8 cellular contexts compared by ENCODE assay signal in genomic region chr6:87151471-87151785, GRCh38. TPM values are rescaled to one million over a fixed set of nuclear protein-coding genes. Genes with fewer than 3 reads are reported as not detected.
DNase-seq lines count a peak whose midpoint lies in the region; ATAC-seq, FAIRE-seq and TF ChIP-seq lines count a peak whose summit lies in the region.

No MANE protein-coding gene starts in this region.

- WGBS in mammary epithelial cell (ENCODE audit: low coverage, missing lambda C conversion rate): 8% methylated on average over 4 of the region's 4 CpGs

- no peaks in the 10 kb centered on the region for H3K36me3 ChIP-seq in ACC112 (ENCODE audit: insufficient read depth, low read length)
- no peaks in the 10 kb centered on the region for H3K36me3 ChIP-seq in mammary epithelial cell (ENCODE audit: insufficient read depth, low read length)
- H3K36me3 ChIP-seq in mucosa of stomach (ENCODE audit: control insufficient read depth, insufficient read depth, low read length): no peaks in the 10 kb centered on the region

- dilution Hi-C loops in mammary epithelial cell (cut with HindIII; ENCODE audit: low sequenced_read_pairs): no loop called here

- no peaks in the 10 kb centered on the region for H4K20me1 ChIP-seq in mammary epithelial cell (ENCODE audit: insufficient read depth, low read length)

- peak; percentile 1 for DNase-seq in HFF-Myc (ENCODE audit: extremely low read depth, low read depth)
- DNase-seq in mammary epithelial cell: no peak
- DNase-seq in HuH-7 (ENCODE audit: low spot score): no peak
- DNase-seq in GM12892 (ENCODE audit: insufficient read length): no peak
- no peak for DNase-seq in stimulated activated CD4-positive, alpha-beta T cell treated with anti-CD3 and anti-CD28 coated beads, Interleukin-4, amount 100 ng/mL, for 24 hours

- H3K27me3 ChIP-seq in ACC112 (ENCODE audit: insufficient read depth, low read length) (no peaks in the 10 kb centered on the region), mammary epithelial cell (ENCODE audit: insufficient read depth, low read length) (no peaks in the 10 kb centered on the region), mucosa of stomach (ENCODE audit: control insufficient read depth, insufficient read depth, low read length) (no peaks in the 10 kb centered on the region)

- H2AFZ ChIP-seq in ACC112 (ENCODE audit: low read length, unreplicated experiment) (peak overlapping the region; percentile 100), mammary epithelial cell (ENCODE audit: low read depth, low read length) (peak overlapping the region; percentile 100)

- in situ Hi-C loops in mammary epithelial cell (cut with MboI; ENCODE audit: low sequenced_read_pairs in 2 of 2): no loop called here

- no peak for TF ChIP-seq CTCF in HFF-Myc (IDR thresholded peaks at IDR 0.05; ENCODE audit: low read depth, low read length, missing control alignments)
- no peak for TF ChIP-seq CTCF in mammary epithelial cell (conservative IDR thresholded peaks at IDR 0.05 in 1 of 2, IDR thresholded peaks at IDR 0.05 in 1 of 2; ENCODE audit: extremely low read depth in 1 of 2, insufficient read depth in 1 of 2, low read depth in 1 of 2, low read length in 2 of 2)

- FAIRE-seq in GM12892 (lab: Jason Lieb, UNC): no peak

- TF ChIP-seq POLR2A in GM12892 (IDR thresholded peaks at IDR 0.05; ENCODE audit: low read depth, low read length): no peak

- no peak for ATAC-seq in HG02678 (IDR thresholded peaks at IDR 0.05; ENCODE audit: unreplicated experiment)

- intact Hi-C loops in mammary epithelial cell (cut with micrococcal nuclease): loop anchor here (10.0 kb wide), 1 partner anchor 323 kb away; the partner anchor contains the start of gene SLC35A1

- H3K27ac ChIP-seq in ACC112 (ENCODE audit: low read depth, low read length): peak overlapping the region; percentile 59
- peak overlapping the region; percentile 37 for H3K27ac ChIP-seq in mammary epithelial cell (ENCODE audit: insufficient read depth, low read depth, low read length)

- peak overlapping the region; percentile 95 for H3K4me2 ChIP-seq in mammary epithelial cell (ENCODE audit: insufficient read depth, low read depth, low read length)

- H3K9me3 ChIP-seq in mammary epithelial cell (replicated peaks; ENCODE audit: insufficient read depth, low read length) (no peaks in the 10 kb centered on the region), mucosa of stomach (ENCODE audit: control insufficient read depth, low read length) (no peaks in the 10 kb centered on the region)

- CTCF ChIA-PET in mammary epithelial cell (lab: Charles Lee; ENCODE audit: low non-redundant PET): no interaction called here

- H3K4me1 ChIP-seq in ACC112 (ENCODE audit: control insufficient read depth, insufficient read depth, low read length, unreplicated experiment): peaks cover 15% of the 10 kb centered on the region
- peaks cover 21% of the 10 kb centered on the region for H3K4me1 ChIP-seq in mammary epithelial cell (ENCODE audit: insufficient read depth, low read length)
- peaks cover 6% of the 10 kb centered on the region for H3K4me1 ChIP-seq in mucosa of stomach (ENCODE audit: control insufficient read depth, insufficient read depth, low read length)

- no TSS peak for BruUV-seq in mammary epithelial cell (replicated peaks; lab: Mats Ljungman, UMichigan)

- H3K79me2 ChIP-seq in ACC112 (ENCODE audit: control insufficient read depth, insufficient read depth, low read length, unreplicated experiment) (peaks cover 29% of the 10 kb centered on the region), mammary epithelial cell (ENCODE audit: insufficient read depth, low read length) (peaks cover 18% of the 10 kb centered on the region)

- H3K4me3 ChIP-seq in ACC112 (ENCODE audit: low read depth, low read length): peak overlapping the region; percentile 84
- H3K4me3 ChIP-seq in HFF-Myc (replicated peaks; ENCODE audit: low read depth, low read length): peak overlapping the region; percentile 39
- H3K4me3 ChIP-seq in mammary epithelial cell (replicated peaks in 1 of 3; ENCODE audit: insufficient read depth in 1 of 3, low read depth in 2 of 3, low read length in 3 of 3): peak overlapping the region; percentile 31 to 57 (median 45)
- peak overlapping the region; percentile 25 for H3K4me3 ChIP-seq in mucosa of stomach (ENCODE audit: low read length)

- H3K9ac ChIP-seq in mammary epithelial cell (ENCODE audit: insufficient read depth, low read length): peak overlapping the region; percentile 49
- H3K9ac ChIP-seq in mucosa of stomach (ENCODE audit: low read length): peak overlapping the region; percentile 79

RNA-seq across cellular contexts. Expression of gene ZNF292, which starts 3.9 kb away (rescaled TPM):
- 10 to 100 TPM; 27.1 to 27.5 TPM for total RNA-seq in mammary epithelial cell
- 6.1 TPM for polyA plus RNA-seq in mammary epithelial cell
- 14.6 TPM for polyA minus RNA-seq in mammary epithelial cell
- 32.4 TPM for polyA plus RNA-seq in GM12892 (2012; ENCODE audit: missing spikeins)

RNA-seq across cellular contexts. Expression of gene CGA, which starts 56.5 kb away (rescaled TPM):
- not detected for total RNA-seq in mammary epithelial cell
- polyA plus RNA-seq in mammary epithelial cell: not detected
- polyA minus RNA-seq in mammary epithelial cell: not detected
- polyA plus RNA-seq in GM12892 (2012; ENCODE audit: missing spikeins): not detected

Comparison
In these comparisons a context has a peak if more than half of its experiments do, and no peak if none do; other contexts are left out.
1. H3K4me3 ChIP-seq: peak in every context shown above with its lines; median percentile 84 in ACC112; 45 in mammary epithelial cell; 39 in HFF-Myc; 25 in mucosa of stomach.